Comparison of ENCODE assay signal across 1 cellular context in genomic region chr6:43773050-43773956, GRCh38.
TF ChIP-seq lines count a peak whose summit lies in the region.

No MANE protein-coding gene starts in this region.

TF ChIP-seq in HEK293, 187 proteins besides CTCF, POLR2A, EP300 and RAD21 (continued from another document and continues in another):
- TF ChIP-seq, protein P1, sequence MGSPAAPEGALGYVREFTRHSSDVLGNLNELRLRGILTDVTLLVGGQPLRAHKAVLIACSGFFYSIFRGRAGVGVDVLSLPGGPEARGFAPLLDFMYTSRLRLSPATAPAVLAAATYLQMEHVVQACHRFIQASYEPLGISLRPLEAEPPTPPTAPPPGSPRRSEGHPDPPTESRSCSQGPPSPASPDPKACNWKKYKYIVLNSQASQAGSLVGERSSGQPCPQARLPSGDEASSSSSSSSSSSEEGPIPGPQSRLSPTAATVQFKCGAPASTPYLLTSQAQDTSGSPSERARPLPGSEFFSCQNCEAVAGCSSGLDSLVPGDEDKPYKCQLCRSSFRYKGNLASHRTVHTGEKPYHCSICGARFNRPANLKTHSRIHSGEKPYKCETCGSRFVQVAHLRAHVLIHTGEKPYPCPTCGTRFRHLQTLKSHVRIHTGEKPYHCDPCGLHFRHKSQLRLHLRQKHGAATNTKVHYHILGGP (tag by site-specific recombination; IDR thresholded peaks at IDR 0.05), result no peak
- TF ChIP-seq ZXDB (tag by site-specific recombination; IDR thresholded peaks at IDR 0.05), result no peak
- no peak for TF ChIP-seq ATF2 (tag by site-specific recombination; IDR thresholded peaks at IDR 0.05; ENCODE audit: low read depth)
- no peak; the same call in 1 of the 2 replicates for TF ChIP-seq ZNF76 (tag by site-specific recombination; IDR thresholded peaks at IDR 0.05; ENCODE audit: borderline replicate concordance, low read depth)
- no peak for TF ChIP-seq ZNF776 (tag by site-specific recombination; IDR thresholded peaks at IDR 0.05; ENCODE audit: borderline replicate concordance)
- no peak for TF ChIP-seq ZBTB7A (tag by site-specific recombination; IDR thresholded peaks at IDR 0.05; ENCODE audit: low read depth)
- no peak for TF ChIP-seq ZNF626 (tag by site-specific recombination; IDR thresholded peaks at IDR 0.05)
- TF ChIP-seq ZNF530 (tag by site-specific recombination; IDR thresholded peaks at IDR 0.05; ENCODE audit: low read depth), result no peak
- no peak for TF ChIP-seq HOXD13 (CRISPR knock-in tag; IDR thresholded peaks at IDR 0.05; ENCODE audit: borderline replicate concordance)
- no peak for TF ChIP-seq ZNF2 (tag by site-specific recombination; IDR thresholded peaks at IDR 0.05)
- no peak for TF ChIP-seq ZFP69B (tag by site-specific recombination; IDR thresholded peaks at IDR 0.05)
- no peak for TF ChIP-seq KLF7 (tag by site-specific recombination; IDR thresholded peaks at IDR 0.05; ENCODE audit: borderline replicate concordance)
- TF ChIP-seq GFI1B (tag by site-specific recombination; IDR thresholded peaks at IDR 0.05), result no peak
- TF ChIP-seq ZFP3 (tag by site-specific recombination; IDR thresholded peaks at IDR 0.05; ENCODE audit: low read depth), result no peak
- TF ChIP-seq, protein P2, sequence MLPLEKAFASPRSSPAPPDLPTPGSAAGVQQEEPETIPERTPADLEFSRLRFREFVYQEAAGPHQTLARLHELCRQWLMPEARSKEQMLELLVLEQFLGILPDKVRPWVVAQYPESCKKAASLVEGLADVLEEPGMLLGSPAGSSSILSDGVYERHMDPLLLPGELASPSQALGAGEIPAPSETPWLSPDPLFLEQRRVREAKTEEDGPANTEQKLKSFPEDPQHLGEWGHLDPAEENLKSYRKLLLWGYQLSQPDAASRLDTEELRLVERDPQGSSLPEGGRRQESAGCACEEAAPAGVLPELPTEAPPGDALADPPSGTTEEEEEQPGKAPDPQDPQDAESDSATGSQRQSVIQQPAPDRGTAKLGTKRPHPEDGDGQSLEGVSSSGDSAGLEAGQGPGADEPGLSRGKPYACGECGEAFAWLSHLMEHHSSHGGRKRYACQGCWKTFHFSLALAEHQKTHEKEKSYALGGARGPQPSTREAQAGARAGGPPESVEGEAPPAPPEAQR (tag by site-specific recombination; IDR thresholded peaks at IDR 0.05), result no peak
- peak; percentile 92 for TF ChIP-seq ZBTB10 (tag by site-specific recombination; IDR thresholded peaks at IDR 0.05)
- TF ChIP-seq ZNF394 (tag by site-specific recombination; IDR thresholded peaks at IDR 0.05; ENCODE audit: borderline replicate concordance), result no peak
- TF ChIP-seq ZNF654 (tag by site-specific recombination; IDR thresholded peaks at IDR 0.05; ENCODE audit: low read depth), result peak; percentile 51
- TF ChIP-seq, protein P3, sequence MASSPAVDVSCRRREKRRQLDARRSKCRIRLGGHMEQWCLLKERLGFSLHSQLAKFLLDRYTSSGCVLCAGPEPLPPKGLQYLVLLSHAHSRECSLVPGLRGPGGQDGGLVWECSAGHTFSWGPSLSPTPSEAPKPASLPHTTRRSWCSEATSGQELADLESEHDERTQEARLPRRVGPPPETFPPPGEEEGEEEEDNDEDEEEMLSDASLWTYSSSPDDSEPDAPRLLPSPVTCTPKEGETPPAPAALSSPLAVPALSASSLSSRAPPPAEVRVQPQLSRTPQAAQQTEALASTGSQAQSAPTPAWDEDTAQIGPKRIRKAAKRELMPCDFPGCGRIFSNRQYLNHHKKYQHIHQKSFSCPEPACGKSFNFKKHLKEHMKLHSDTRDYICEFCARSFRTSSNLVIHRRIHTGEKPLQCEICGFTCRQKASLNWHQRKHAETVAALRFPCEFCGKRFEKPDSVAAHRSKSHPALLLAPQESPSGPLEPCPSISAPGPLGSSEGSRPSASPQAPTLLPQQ (tag by site-specific recombination; IDR thresholded peaks at IDR 0.05), result peak; percentile 36; the same call in 1 of the 2 replicates
- TF ChIP-seq, protein P4, sequence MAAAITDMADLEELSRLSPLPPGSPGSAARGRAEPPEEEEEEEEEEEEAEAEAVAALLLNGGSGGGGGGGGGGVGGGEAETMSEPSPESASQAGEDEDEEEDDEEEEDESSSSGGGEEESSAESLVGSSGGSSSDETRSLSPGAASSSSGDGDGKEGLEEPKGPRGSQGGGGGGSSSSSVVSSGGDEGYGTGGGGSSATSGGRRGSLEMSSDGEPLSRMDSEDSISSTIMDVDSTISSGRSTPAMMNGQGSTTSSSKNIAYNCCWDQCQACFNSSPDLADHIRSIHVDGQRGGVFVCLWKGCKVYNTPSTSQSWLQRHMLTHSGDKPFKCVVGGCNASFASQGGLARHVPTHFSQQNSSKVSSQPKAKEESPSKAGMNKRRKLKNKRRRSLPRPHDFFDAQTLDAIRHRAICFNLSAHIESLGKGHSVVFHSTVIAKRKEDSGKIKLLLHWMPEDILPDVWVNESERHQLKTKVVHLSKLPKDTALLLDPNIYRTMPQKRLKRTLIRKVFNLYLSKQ (tag by site-specific recombination; IDR thresholded peaks at IDR 0.05; ENCODE audit: borderline replicate concordance), result no peak
- no peak for TF ChIP-seq PRDM2 (tag by site-specific recombination; IDR thresholded peaks at IDR 0.05; ENCODE audit: borderline replicate concordance)
- no peak for TF ChIP-seq ZNF645 (tag by site-specific recombination; IDR thresholded peaks at IDR 0.05)
- no peak for TF ChIP-seq ZNF433 (tag by site-specific recombination; IDR thresholded peaks at IDR 0.05; ENCODE audit: low read depth)
- no peak; the same call in 1 of the 2 replicates for TF ChIP-seq ZNF843 (tag by site-specific recombination; IDR thresholded peaks at IDR 0.05)
- TF ChIP-seq, protein P5, sequence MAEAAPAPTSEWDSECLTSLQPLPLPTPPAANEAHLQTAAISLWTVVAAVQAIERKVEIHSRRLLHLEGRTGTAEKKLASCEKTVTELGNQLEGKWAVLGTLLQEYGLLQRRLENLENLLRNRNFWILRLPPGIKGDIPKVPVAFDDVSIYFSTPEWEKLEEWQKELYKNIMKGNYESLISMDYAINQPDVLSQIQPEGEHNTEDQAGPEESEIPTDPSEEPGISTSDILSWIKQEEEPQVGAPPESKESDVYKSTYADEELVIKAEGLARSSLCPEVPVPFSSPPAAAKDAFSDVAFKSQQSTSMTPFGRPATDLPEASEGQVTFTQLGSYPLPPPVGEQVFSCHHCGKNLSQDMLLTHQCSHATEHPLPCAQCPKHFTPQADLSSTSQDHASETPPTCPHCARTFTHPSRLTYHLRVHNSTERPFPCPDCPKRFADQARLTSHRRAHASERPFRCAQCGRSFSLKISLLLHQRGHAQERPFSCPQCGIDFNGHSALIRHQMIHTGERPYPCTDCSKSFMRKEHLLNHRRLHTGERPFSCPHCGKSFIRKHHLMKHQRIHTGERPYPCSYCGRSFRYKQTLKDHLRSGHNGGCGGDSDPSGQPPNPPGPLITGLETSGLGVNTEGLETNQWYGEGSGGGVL (tag by site-specific recombination; IDR thresholded peaks at IDR 0.05), result peak; percentile 38; the same call in 1 of the 2 replicates
- TF ChIP-seq ZNF48 (tag by site-specific recombination; IDR thresholded peaks at IDR 0.05), result no peak
- no peak for TF ChIP-seq ZBTB44 (tag by site-specific recombination; IDR thresholded peaks at IDR 0.05)
- TF ChIP-seq REPIN1 (tag by site-specific recombination; IDR thresholded peaks at IDR 0.05; ENCODE audit: low read depth), result no peak
- no peak for TF ChIP-seq ZNF792 (tag by site-specific recombination; IDR thresholded peaks at IDR 0.05)
